In the genomic region with DNA sequence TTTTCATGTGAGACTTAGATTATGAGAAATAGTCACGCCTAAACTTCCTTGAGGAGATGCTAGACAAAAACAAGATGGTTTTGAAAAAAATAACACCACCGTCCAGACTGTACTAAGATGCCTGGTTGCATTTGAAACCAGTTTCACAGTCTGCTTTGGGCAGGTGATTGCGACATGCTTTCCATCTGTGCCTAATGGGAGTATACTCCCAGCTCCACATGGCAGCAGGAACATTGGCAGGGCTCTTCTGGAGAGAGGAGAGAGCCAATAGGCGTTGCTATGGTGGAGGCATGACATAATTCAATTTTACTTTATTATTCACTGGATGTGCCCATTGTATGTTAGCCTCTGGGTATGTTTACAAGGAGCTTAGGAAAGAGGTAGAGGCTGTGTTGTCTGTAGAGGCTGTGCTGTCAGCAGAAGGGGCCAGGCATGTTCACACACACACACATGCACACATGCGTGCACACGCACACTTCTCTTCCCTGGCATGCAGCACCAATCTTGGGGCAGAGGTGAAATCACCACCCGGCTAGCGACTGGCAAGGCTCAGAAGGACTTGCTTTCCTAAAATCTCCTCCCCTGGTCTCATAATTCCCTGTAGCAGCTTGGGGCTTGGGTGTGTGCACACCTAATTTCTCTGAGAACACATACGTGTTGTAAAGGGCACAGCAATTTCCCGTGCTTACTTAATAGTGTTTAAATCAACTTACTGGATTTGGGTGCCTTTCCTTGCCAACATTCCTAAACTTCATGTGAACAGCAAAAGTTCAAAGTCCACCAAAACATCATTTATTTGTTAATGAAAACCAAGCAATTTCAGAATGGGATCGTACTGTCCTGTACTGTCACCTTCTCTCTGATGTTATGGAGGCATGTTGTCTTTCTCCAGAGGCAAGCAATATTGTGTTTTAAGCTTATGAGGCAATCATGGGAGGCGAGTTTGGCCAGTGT, we compare ENCODE assay signal across 13 cellular contexts.
DNase-seq lines count a peak whose midpoint lies in the region; ATAC-seq, FAIRE-seq and TF ChIP-seq lines count a peak whose summit lies in the region.
"Had no signal": no experiment of that assay in that cellular context is flagged by ENCODE, and none has a peak within 500 bp of the region (broad histone marks: within the 10 kb centered on the region; RNA-seq: fewer than 3 reads in every experiment).

No MANE protein-coding gene starts in this region.

- FAIRE-seq in small intestine (lab: Jason Lieb, UNC) = no peak

- H3K4me1 ChIP-seq in H9 (ENCODE audit: insufficient read depth, low read length) (peaks cover 2% of the 10 kb centered on the region; the same call in 1 of the 2 replicates), gastroesophageal sphincter (peaks cover 0 to 32% (median 0%) of the 10 kb centered on the region in 3 donors), small intestine (ENCODE audit: control insufficient read depth in 2 of 2, insufficient read depth in 1 of 2, low read depth in 1 of 2, low read length in 1 of 2) (peaks cover 0 to 10% of the 10 kb centered on the region in 2 donors), spleen (no peaks in the 10 kb centered on the region)

- H3K27me3 ChIP-seq in H9 (ENCODE audit: insufficient read depth, low read length) (no peaks in the 10 kb centered on the region), gastroesophageal sphincter (no peaks in the 10 kb centered on the region), small intestine (ENCODE audit: control insufficient read depth in 2 of 2, insufficient read depth in 2 of 2, low read length in 2 of 2) (no peaks in the 10 kb centered on the region), spleen (replicated peaks in 1 of 7) (no peaks in the 10 kb centered on the region)
- H3K27me3 ChIP-seq: sigmoid colon had no signal

- no CpG with 5 or more reads among the region's 12 CpGs for WGBS in H9 (ENCODE audit: extremely low coverage, insufficient read length, low lambda C conversion rate)
- WGBS in gastroesophageal sphincter (ENCODE audit: low coverage in 1 of 2), 2 donors = 80 to 90% methylated on average over 10 to 11 of the region's 12 CpGs
- 58 to 77% (median 69%) methylated on average over 12 of the region's 12 CpGs for WGBS in small intestine, 3 donors
- 83 to 94% (median 87%) methylated on average over 12 of the region's 12 CpGs for WGBS in spleen, 5 donors

- H3K56ac ChIP-seq in H9 (ENCODE audit: insufficient read length, low read depth, low read length) = no peak overlapping the region

- H3K9ac ChIP-seq in H9 (ENCODE audit: extremely low read depth, insufficient read length, low read length) = no peak overlapping the region

- H3K4me3 Mint-ChIP-seq in H9 = no peak overlapping the region
- H3K4me3 Mint-ChIP-seq: GM23338; T-helper 2 cell treated with Interferon-gamma antibody and Interleukin-4, amounts not matched to agents 5 μg/mL and 100 μg/mL, for 36 hours had no signal

- no peak overlapping the region for H2AFZ ChIP-seq in H9 (ENCODE audit: low read length)
- H2AFZ ChIP-seq: GM23338 had no signal

- H3K4me3 ChIP-seq in gastroesophageal sphincter (no peak overlapping the region), small intestine (ENCODE audit: low read depth in 1 of 2, low read length in 2 of 2) (no peak overlapping the region), spleen (no peak overlapping the region)
- H3K4me3 ChIP-seq: GM23338, sigmoid colon had no signal

- TF ChIP-seq CTCF in H9 (conservative IDR thresholded peaks at IDR 0.05) = no peak
- TF ChIP-seq CTCF in RWPE1 (conservative IDR thresholded peaks at IDR 0.05; ENCODE audit: low read depth) = no peak
- TF ChIP-seq CTCF in gastroesophageal sphincter (IDR thresholded peaks at IDR 0.05) = no peak
- TF ChIP-seq CTCF in spleen (IDR thresholded peaks at IDR 0.05 in 8 of 11, conservative IDR thresholded peaks at IDR 0.05 in 3 of 11) = no peak

- TF ChIP-seq POLR2A in gastroesophageal sphincter (IDR thresholded peaks at IDR 0.05) (no peak), spleen (IDR thresholded peaks at IDR 0.05) (no peak)

- no peak overlapping the region for H2BK15ac ChIP-seq in H9 (ENCODE audit: low read depth, low read length)

- H3K23ac ChIP-seq in H9 (ENCODE audit: insufficient read length, low read depth, low read length) = no peak overlapping the region

- H3K14ac ChIP-seq in H9 (ENCODE audit: insufficient read depth, low read length) = no peak overlapping the region

- peak overlapping the region in 2 of 3 experiments; percentile 31 to 85; a peak in 2 of 7 replicates for H3K27ac Mint-ChIP-seq in H9
- H3K27ac Mint-ChIP-seq: GM23338; T-helper 2 cell treated with Interferon-gamma antibody and Interleukin-4, amounts not matched to agents 5 μg/mL and 100 μg/mL, for 36 hours had no signal

- H2BK120ac ChIP-seq in H9 (ENCODE audit: low read depth, low read length, poor library complexity, severe bottlenecking) = no peak overlapping the region

- no peak overlapping the region for H2BK5ac ChIP-seq in H9 (ENCODE audit: insufficient read length, low read length)

- no peak for TF ChIP-seq EP300 in gastroesophageal sphincter (IDR thresholded peaks at IDR 0.05)

- intact Hi-C loops in spleen (cut with DNase I; ENCODE audit: low total_unique reads) = no loop called here

- peak; percentile 73 for ATAC-seq in gastroesophageal sphincter
- ATAC-seq in HG02642 (IDR thresholded peaks at IDR 0.05; ENCODE audit: poor library complexity, unreplicated experiment) = no peak
- ATAC-seq: GM23338 had no signal

- H3K36me3 Mint-ChIP-seq in H9 (ENCODE audit: insufficient read depth in 1 of 3, low read depth in 3 of 3) = peaks cover 0 to 7% (median 5%) of the 10 kb centered on the region in 3 experiments; a peak in 2 of 7 replicates

- peaks cover 9% of the 10 kb centered on the region for H3K79me1 ChIP-seq in H9 (ENCODE audit: insufficient read depth, low read depth, low read length, poor library complexity, severe bottlenecking)

- no peak overlapping the region for H2BK20ac ChIP-seq in H9 (ENCODE audit: low read depth, low read length, poor library complexity, severe bottlenecking)

- POLR2A ChIA-PET in RWPE1 (lab: Yijun Ruan, JAX; ENCODE audit: low non-redundant PET) = no interaction called here

- no peaks in the 10 kb centered on the region for H3K23me2 ChIP-seq in H9 (ENCODE audit: insufficient read length, low read depth, low read length, poor library complexity, severe bottlenecking)

- no peak overlapping the region for H2BK12ac ChIP-seq in H9 (ENCODE audit: insufficient read length, low read depth, low read length)

- H3K36me3 ChIP-seq in gastroesophageal sphincter (no peaks in the 10 kb centered on the region), small intestine (ENCODE audit: control insufficient read depth in 2 of 2, insufficient read depth in 2 of 2, low read length in 2 of 2) (no peaks in the 10 kb centered on the region), spleen (no peaks in the 10 kb centered on the region)
- H3K36me3 ChIP-seq: sigmoid colon had no signal

- no peak overlapping the region for H3K4ac ChIP-seq in H9 (ENCODE audit: low read depth, low read length)

- CTCF ChIA-PET in RWPE1 (lab: Yijun Ruan, JAX) = interaction anchor here (0.7 kb wide), 1 partner anchor 108 kb away, joined by 3 read pairs; no protein-coding TSS in a partner anchor

- no peaks in the 10 kb centered on the region for H3K27me3 Mint-ChIP-seq in H9 (ENCODE audit: low read depth)

- H4K5ac ChIP-seq in H9 (ENCODE audit: insufficient read length, low read depth, low read length) = no peak overlapping the region

- peaks cover 30 to 59% of the 10 kb centered on the region in 2 experiments for H3K4me1 Mint-ChIP-seq in H9

- no peak overlapping the region for H3K27ac ChIP-seq in H9 (ENCODE audit: insufficient read length, low read depth, low read length)
- peak overlapping the region; percentile 64 for H3K27ac ChIP-seq in RWPE1
- H3K27ac ChIP-seq in gastroesophageal sphincter = no peak overlapping the region
- no peak overlapping the region for H3K27ac ChIP-seq in small intestine (ENCODE audit: low read depth in 1 of 2, low read length in 1 of 2)
- H3K27ac ChIP-seq in spleen = no peak overlapping the region

- H3K9me3 ChIP-seq in H9 (ENCODE audit: control insufficient read depth, low read depth, low read length) (no peaks in the 10 kb centered on the region), gastroesophageal sphincter (no peaks in the 10 kb centered on the region), small intestine (ENCODE audit: control insufficient read depth, low read depth) (no peaks in the 10 kb centered on the region), spleen (no peaks in the 10 kb centered on the region)
- H3K9me3 ChIP-seq: sigmoid colon had no signal

- no peaks in the 10 kb centered on the region for H3K9me3 Mint-ChIP-seq in H9
- H3K9me3 Mint-ChIP-seq: GM23338; T-helper 2 cell treated with Interferon-gamma antibody and Interleukin-4, amounts not matched to agents 5 μg/mL and 100 μg/mL, for 36 hours had no signal

- H3K79me2 ChIP-seq in H9 (ENCODE audit: insufficient read depth, low read length) = peaks cover 2% of the 10 kb centered on the region; the same call in 1 of the 2 replicates

- DNase-seq in H9 (no peak), RWPE1 (ENCODE audit: low spot score) (peak; percentile 26), small intestine (peak; percentile 51), spleen (no peak)
- no peak for DNase-seq in activated CD4-positive, alpha-beta T cell treated with anti-CD3 and anti-CD28 coated beads, Interleukin-2, amount 50 U/mL, for 1 hour
- DNase-seq in effector CD8-positive, alpha-beta T cell (lab: John Stamatoyannopoulos, UW) = no peak
- DNase-seq: erythroblast, mesendoderm, sigmoid colon had no signal

- H2AK5ac ChIP-seq in H9 (ENCODE audit: insufficient read length, low read length) = no peak overlapping the region

- H3K18ac ChIP-seq in H9 (ENCODE audit: insufficient read length, low read depth, low read length) = no peak overlapping the region

- H4K91ac ChIP-seq in H9 (ENCODE audit: insufficient read length, low read depth, low read length) = no peak overlapping the region

- no peak overlapping the region for H4K8ac ChIP-seq in H9 (replicated peaks; ENCODE audit: insufficient read length, low read depth, low read length)

- no peak overlapping the region for H3T11ph ChIP-seq in H9 (ENCODE audit: low read length)

- no peak overlapping the region for H3K4me2 ChIP-seq in H9 (ENCODE audit: insufficient read depth, insufficient read length, low read length)
- H3K4me2 ChIP-seq: GM23338 had no signal

- no peaks in the 10 kb centered on the region for H4K20me1 ChIP-seq in H9 (ENCODE audit: control insufficient read depth, insufficient read depth, insufficient read length)

Comparison
In these comparisons a context has a peak if more than half of its experiments do, and no peak if none do; other contexts are left out.
1. DNase-seq: peak in RWPE1 (single experiment) and small intestine (single experiment); none in H9 (single experiment), activated CD4-positive, alpha-beta T cell treated with anti-CD3 and anti-CD28 coated beads, Interleukin-2, amount 50 U/mL, for 1 hour (single experiment), effector CD8-positive, alpha-beta T cell (single experiment) and spleen (single experiment).